Comparison of ENCODE assay signal across 12 cellular contexts in genomic region chr7:48097511-48098231, GRCh38. TPM values are rescaled to one million over a fixed set of nuclear protein-coding genes. Genes with fewer than 3 reads are reported as not detected.
DNase-seq lines count a peak whose midpoint lies in the region; ATAC-seq, FAIRE-seq and TF ChIP-seq lines count a peak whose summit lies in the region.
"Had no signal": no experiment of that assay in that cellular context is flagged by ENCODE, and none has a peak within 500 bp of the region (broad histone marks: within the 10 kb centered on the region; RNA-seq: fewer than 3 reads in every experiment).

No MANE protein-coding gene starts in this region.

- H3K4me2 ChIP-seq in HepG2 (ENCODE audit: low read depth, low read length) (no peak overlapping the region), keratinocyte (ENCODE audit: control insufficient read depth, extremely low read depth, insufficient read depth, low read depth, low read length) (peak overlapping the region; percentile 23)
- H3K4me2 ChIP-seq: SK-N-SH had no signal

- no peak for TF ChIP-seq POLR2A in HepG2 (IDR thresholded peaks at IDR 0.05; ENCODE audit: insufficient read depth in 1 of 2, low read depth in 2 of 2, low read length in 2 of 2)
- TF ChIP-seq POLR2A in vagina (IDR thresholded peaks at IDR 0.05), result no peak
- no peak for TF ChIP-seq POLR2A in lower leg skin (IDR thresholded peaks at IDR 0.05)
- TF ChIP-seq POLR2A in sigmoid colon (IDR thresholded peaks at IDR 0.05), result no peak

- 71% methylated on average over 6 of the region's 6 CpGs for WGBS in liver
- 89% methylated on average over 5 of the region's 6 CpGs for WGBS in HepG2 (ENCODE audit: low lambda C conversion rate)
- 50 to 54% methylated on average over 6 of the region's 6 CpGs for WGBS in lower leg skin, 2 donors
- WGBS in sigmoid colon, 2 donors, result 51 to 78% methylated on average over 6 of the region's 6 CpGs

- peaks cover 100% of the 10 kb centered on the region for H3K36me3 Mint-ChIP-seq in activated T-helper 17 cell treated with anti-CD3 and anti-CD28 coated beads, Interleukin-2, amount 50 U/mL, for 72 hours (ENCODE audit: low read depth)

- H3K9me3 ChIP-seq in liver (ENCODE audit: control insufficient read depth in 4 of 4, low read length in 3 of 4) (no peaks in the 10 kb centered on the region), HepG2 (ENCODE audit: low read length) (no peaks in the 10 kb centered on the region), keratinocyte (ENCODE audit: control insufficient read depth, low read depth, low read length) (no peaks in the 10 kb centered on the region), vagina (no peaks in the 10 kb centered on the region), sigmoid colon (no peaks in the 10 kb centered on the region)
- H3K9me3 ChIP-seq: SK-N-SH had no signal

- no peak for DNase-seq in HepG2 (ENCODE audit: low spot score)
- no peak for DNase-seq in keratinocyte (ENCODE audit: low read depth, low spot score)
- DNase-seq in vagina (ENCODE audit: extremely low spot score in 2 of 2), result peak in 1 of 2 donors; percentile 69
- DNase-seq in lower leg skin (ENCODE audit: low spot score in 2 of 2), result no peak
- no peak for DNase-seq in sigmoid colon
- DNase-seq: cortex of kidney, NCI-H2171, SK-N-SH had no signal

- CTCF ChIA-PET in HepG2 (lab: Yijun Ruan, JAX; ENCODE audit: low intra/inter-chr PET ratio, low total read pairs), result no interaction called here

- H3K27ac Mint-ChIP-seq in activated T-helper 17 cell treated with anti-CD3 and anti-CD28 coated beads, Interleukin-2, amount 50 U/mL, for 72 hours, result peak overlapping the region; percentile 97
- H3K27ac Mint-ChIP-seq: nephron had no signal

- no peak overlapping the region for H2AFZ ChIP-seq in HepG2 (ENCODE audit: low read length)
- no peak overlapping the region for H2AFZ ChIP-seq in keratinocyte (ENCODE audit: control insufficient read depth, low read length)

- ATAC-seq in HepG2 (no peak), GM19324 (IDR thresholded peaks at IDR 0.05; ENCODE audit: low FRiP score, unreplicated experiment) (no peak)
- peak; percentile 79 for ATAC-seq in activated T-helper 17 cell treated with anti-CD3 and anti-CD28 coated beads, Interleukin-2, amount 50 U/mL, for 72 hours (replicated peaks)

- no peak overlapping the region for H3K4me3 ChIP-seq in liver (ENCODE audit: low read depth in 1 of 3, low read length in 3 of 3)
- H3K4me3 ChIP-seq in HepG2 (replicated peaks in 1 of 3; ENCODE audit: insufficient read depth in 1 of 3, low read depth in 2 of 3, low read length in 3 of 3), result no peak overlapping the region
- no peak overlapping the region for H3K4me3 ChIP-seq in keratinocyte (ENCODE audit: control insufficient read depth in 2 of 3, extremely low read depth in 1 of 3, insufficient read depth in 2 of 3, low read depth in 1 of 3, low read length in 3 of 3)
- H3K4me3 ChIP-seq in vagina, result no peak overlapping the region
- H3K4me3 ChIP-seq in lower leg skin (ENCODE audit: low read depth, poor library complexity, severe bottlenecking), result no peak overlapping the region
- no peak overlapping the region for H3K4me3 ChIP-seq in sigmoid colon

- H3K27me3 ChIP-seq in liver (ENCODE audit: control insufficient read depth in 4 of 4, insufficient read depth in 4 of 4, low read length in 3 of 4), result no peaks in the 10 kb centered on the region
- no peaks in the 10 kb centered on the region for H3K27me3 ChIP-seq in HepG2 (ENCODE audit: control insufficient read depth in 1 of 2, insufficient read depth in 2 of 2, low read length in 2 of 2)
- no peaks in the 10 kb centered on the region for H3K27me3 ChIP-seq in keratinocyte (ENCODE audit: control insufficient read depth, extremely low read depth, insufficient read depth, low read length)
- H3K27me3 ChIP-seq in vagina, result no peaks in the 10 kb centered on the region
- no peaks in the 10 kb centered on the region for H3K27me3 ChIP-seq in sigmoid colon

- intact Hi-C loops in HepG2 (cut with micrococcal nuclease; ENCODE audit: unreplicated experiment) (no loop called here), vagina (cut with DNase I) (no loop called here), lower leg skin (cut with DNase I; ENCODE audit: low total_unique reads) (no loop called here), sigmoid colon (cut with DNase I) (no loop called here)

- H3K9me1 ChIP-seq in keratinocyte (ENCODE audit: control insufficient read depth, extremely low read depth, insufficient read depth, low read length), result peaks cover 3% of the 10 kb centered on the region

- H3K79me2 ChIP-seq in HepG2 (ENCODE audit: insufficient read depth, low read length) (no peaks in the 10 kb centered on the region), keratinocyte (ENCODE audit: control insufficient read depth, insufficient read depth, low read length) (peaks cover 79% of the 10 kb centered on the region)

- peak overlapping the region; percentile 81 for H3K4me3 Mint-ChIP-seq in activated T-helper 17 cell treated with anti-CD3 and anti-CD28 coated beads, Interleukin-2, amount 50 U/mL, for 72 hours
- H3K4me3 Mint-ChIP-seq: nephron had no signal

- no peaks in the 10 kb centered on the region for H3K9me3 Mint-ChIP-seq in activated T-helper 17 cell treated with anti-CD3 and anti-CD28 coated beads, Interleukin-2, amount 50 U/mL, for 72 hours
- H3K9me3 Mint-ChIP-seq: nephron had no signal

- H3K27me3 Mint-ChIP-seq in activated T-helper 17 cell treated with anti-CD3 and anti-CD28 coated beads, Interleukin-2, amount 50 U/mL, for 72 hours, result no peaks in the 10 kb centered on the region

- TF ChIP-seq CTCF in liver (IDR thresholded peaks at IDR 0.05; ENCODE audit: low read depth, low read length, missing input control) (no peak), HepG2 (CRISPR knock-in tag; IDR thresholded peaks at IDR 0.05) (no peak), keratinocyte (optimal IDR thresholded peaks at IDR 0.05 in 1 of 3, IDR thresholded peaks at IDR 0.05 in 1 of 3, conservative IDR thresholded peaks at IDR 0.05 in 1 of 3; ENCODE audit: extremely low read depth in 1 of 3, insufficient read depth in 2 of 3, low read length in 3 of 3) (no peak), vagina (IDR thresholded peaks at IDR 0.05) (no peak), lower leg skin (IDR thresholded peaks at IDR 0.05) (no peak), sigmoid colon (IDR thresholded peaks at IDR 0.05) (no peak)

- dilution Hi-C loops in keratinocyte (cut with MboI; ENCODE audit: extremely low pct_ligation_motif_present, low sequenced_read_pairs), result no loop called here

- H3K9ac ChIP-seq in liver (ENCODE audit: low read depth in 1 of 2, low read length in 2 of 2) (no peak overlapping the region), HepG2 (ENCODE audit: insufficient read depth, low read depth, low read length) (no peak overlapping the region), keratinocyte (ENCODE audit: control insufficient read depth, extremely low read depth, insufficient read depth, low read length) (no peak overlapping the region)
- H3K9ac ChIP-seq: SK-N-SH had no signal

- FAIRE-seq in HepG2 (lab: Jason Lieb, UNC) (no peak), keratinocyte (lab: Jason Lieb, UNC) (no peak)

- POLR2A ChIA-PET in HepG2 (lab: Yijun Ruan, JAX), result no interaction called here

- H3K4me1 ChIP-seq in liver (ENCODE audit: control insufficient read depth in 4 of 4, insufficient read depth in 4 of 4, low read length in 3 of 4) (no peaks in the 10 kb centered on the region), HepG2 (ENCODE audit: insufficient read depth, low read length) (0 out of 2 replicates have a peak, but pooled peaks cover 10% of the 10 kb centered on the region), keratinocyte (ENCODE audit: control insufficient read depth, extremely low read depth, insufficient read depth, low read length) (peaks cover 50% of the 10 kb centered on the region), vagina (no peaks in the 10 kb centered on the region), sigmoid colon (peaks cover 0 to 9% (median 0%) of the 10 kb centered on the region in 4 donors)

- TF ChIP-seq RAD21 in liver (IDR thresholded peaks at IDR 0.05), result no peak
- TF ChIP-seq RAD21 in HepG2 (CRISPR knock-in tag; IDR thresholded peaks at IDR 0.05), result no peak

- H4K20me1 ChIP-seq in HepG2 (ENCODE audit: insufficient read depth, low read length) (no peaks in the 10 kb centered on the region), keratinocyte (ENCODE audit: control insufficient read depth, extremely low read depth, insufficient read depth, low read length) (peaks cover 33% of the 10 kb centered on the region)

- peaks cover 44% of the 10 kb centered on the region for H3K4me1 Mint-ChIP-seq in activated T-helper 17 cell treated with anti-CD3 and anti-CD28 coated beads, Interleukin-2, amount 50 U/mL, for 72 hours

- TF ChIP-seq EP300 in HepG2 (IDR thresholded peaks at IDR 0.05; ENCODE audit: low read depth in 2 of 2, low read length in 2 of 2) (no peak), HepG2 (CRISPR knock-in tag; IDR thresholded peaks at IDR 0.05; ENCODE audit: borderline replicate concordance) (no peak), sigmoid colon (IDR thresholded peaks at IDR 0.05) (no peak)

- in situ Hi-C loops in HepG2 (cut with HindIII; ENCODE audit: extremely low pct_ligation_motif_present, low pct_unique_long_range_greater_than_20kb), result no loop called here

- H3K36me3 ChIP-seq in liver (ENCODE audit: control insufficient read depth in 4 of 4, insufficient read depth in 3 of 4, low read depth in 1 of 4, low read length in 3 of 4), result peaks cover 7 to 36% (median 22%) of the 10 kb centered on the region in 4 donors
- H3K36me3 ChIP-seq in HepG2 (replicated peaks in 1 of 2; ENCODE audit: control insufficient read depth in 1 of 2, insufficient read depth in 2 of 2, low read length in 2 of 2), result peaks cover 7 to 14% of the 10 kb centered on the region in 2 experiments; a peak in 4 of 5 replicates
- H3K36me3 ChIP-seq in keratinocyte (ENCODE audit: control insufficient read depth in 2 of 2, extremely low read depth in 1 of 2, insufficient read depth in 2 of 2, low read length in 2 of 2), result peaks cover 47 to 92% of the 10 kb centered on the region in 2 experiments
- peaks cover 0 to 64% of the 10 kb centered on the region in 2 donors for H3K36me3 ChIP-seq in vagina
- H3K36me3 ChIP-seq in sigmoid colon, result peaks cover 0 to 65% (median 7%) of the 10 kb centered on the region in 4 donors

- no TSS peak for BruUV-seq in HepG2 (replicated peaks; lab: Mats Ljungman, UMichigan)

- peak overlapping the region; percentile 25 to 72 for H3K27ac ChIP-seq in liver (ENCODE audit: low read depth in 1 of 2, low read length in 2 of 2)
- no peak overlapping the region for H3K27ac ChIP-seq in HepG2 (ENCODE audit: extremely low read length, insufficient read depth, low read length)
- peak overlapping the region; percentile 51 for H3K27ac ChIP-seq in keratinocyte (ENCODE audit: control insufficient read depth, insufficient read depth, low read length)
- H3K27ac ChIP-seq in vagina, result peak overlapping the region; percentile 4
- peak overlapping the region in 2 of 4 donors; percentile 11 to 36 for H3K27ac ChIP-seq in sigmoid colon

RNA-seq across cellular contexts. Expression of gene UPP1, which starts 8.6 kb away (rescaled TPM):
- 1 to 10 TPM; 3.1 to 8.2 TPM for total RNA-seq in liver
- polyA plus RNA-seq in liver, result 10 to 100 TPM; 10.1 to 18.8 TPM
- total RNA-seq in HepG2 (2016; rRNA removed; fragmentation: Illumina TruSeq; extraction: Trizol), result 5.5 and 5.7 TPM in 2 replicates
- 4.4 and 7.3 TPM in 2 replicates for total RNA-seq in HepG2 (2016; cell fraction: cytosol; rRNA removed; fragmentation: Illumina TruSeq; extraction: Trizol; ENCODE audit: low read depth)
- 5.0 and 5.2 TPM in 2 replicates for total RNA-seq in HepG2 (2016; cell fraction: insoluble cytoplasmic fraction; rRNA removed; fragmentation: Illumina TruSeq; extraction: Trizol)
- 8.2 and 9.6 TPM in 2 replicates for total RNA-seq in HepG2 (2016; cell fraction: membrane; rRNA removed; fragmentation: Illumina TruSeq; extraction: Trizol)
- 4.1 and 4.4 TPM in 2 replicates for total RNA-seq in HepG2 (2016; cell fraction: nucleus; rRNA removed; fragmentation: Illumina TruSeq; extraction: Trizol)
- 9.8 and 12.4 TPM in 2 replicates for polyA plus RNA-seq in HepG2 (2011; rRNA removed)
- 9.5 and 11.8 TPM in 2 replicates for polyA plus RNA-seq in HepG2 (2011; cell fraction: cytosol; rRNA removed)
- polyA plus RNA-seq in HepG2 (2011; cell fraction: nucleus; rRNA removed), result 20.6 and 22.1 TPM in 2 replicates
- 5.4 and 9.0 TPM in 2 replicates for polyA plus RNA-seq in HepG2 (2012)
- polyA plus RNA-seq in HepG2 (2016; cell fraction: cytosol; fragmentation: Illumina TruSeq; extraction: Trizol; ENCODE audit: low read depth), result 7.9 and 9.8 TPM in 2 replicates
- 7.1 and 8.0 TPM in 2 replicates for polyA plus RNA-seq in HepG2 (2016; cell fraction: insoluble cytoplasmic fraction; fragmentation: Illumina TruSeq; extraction: Trizol; ENCODE audit: low read depth)
- 8.1 and 8.4 TPM in 2 replicates for polyA plus RNA-seq in HepG2 (2016; cell fraction: membrane; fragmentation: Illumina TruSeq; extraction: Trizol; ENCODE audit: low read depth)
- 8.7 and 10.6 TPM in 2 replicates for polyA plus RNA-seq in HepG2 (2016; cell fraction: nucleus; fragmentation: Illumina TruSeq; extraction: Trizol; ENCODE audit: insufficient read depth, low read depth)
- 7.2 and 13.8 TPM in 2 replicates for polyA minus RNA-seq in HepG2 (2011; rRNA and poly(A)+ RNA removed; ENCODE audit: low replicate concordance)
- polyA minus RNA-seq in HepG2 (2011; cell fraction: cytosol; rRNA and poly(A)+ RNA removed), result 3.3 and 3.4 TPM in 2 replicates
- 7.9 and 9.2 TPM in 2 replicates for polyA minus RNA-seq in HepG2 (2011; cell fraction: nucleus; rRNA and poly(A)+ RNA removed)
- 10 to 100 TPM; 69.1 to 83.9 TPM for total RNA-seq in activated T-helper 17 cell treated with anti-CD3 and anti-CD28 coated beads, Interleukin-2, amount 50 U/mL, for 72 hours
- polyA plus RNA-seq in keratinocyte, result 165 to 226 TPM (median 202 TPM) in 3 replicates
- 303 TPM for polyA plus RNA-seq in keratinocyte (2011; ENCODE audit: low read depth)
- 124 and 240 TPM in 2 replicates for polyA plus RNA-seq in keratinocyte (2011; cell fraction: cytosol; rRNA removed)
- 328 and 366 TPM in 2 replicates for polyA plus RNA-seq in keratinocyte (2011; cell fraction: nucleus; rRNA removed)
- 177 and 511 TPM in 2 replicates for polyA plus RNA-seq in keratinocyte (2012; ENCODE audit: low replicate concordance)
- 120 to 141 TPM (median 124 TPM) in 3 replicates for polyA minus RNA-seq in keratinocyte
- polyA minus RNA-seq in keratinocyte (2011; cell fraction: cytosol; rRNA and poly(A)+ RNA removed), result 141 TPM
- polyA minus RNA-seq in keratinocyte (2011; cell fraction: nucleus; rRNA and poly(A)+ RNA removed), result 105 and 108 TPM in 2 replicates
- 79.8 TPM for total RNA-seq in vagina
- 1 to 10 TPM; 3.9 to 9.4 (median 5.9) TPM for total RNA-seq in lower leg skin
- total RNA-seq in sigmoid colon, result 10 to 100 TPM; 10.2 to 17.1 (median 14.9) TPM
- polyA plus RNA-seq in sigmoid colon, result 100 to 1,000 TPM in 1 of 3 donors, 10 to 100 TPM in 2; 61.3 to 136 (median 89.8) TPM
